ENCODE assay signal across 22 cellular contexts in the genomic region with DNA sequence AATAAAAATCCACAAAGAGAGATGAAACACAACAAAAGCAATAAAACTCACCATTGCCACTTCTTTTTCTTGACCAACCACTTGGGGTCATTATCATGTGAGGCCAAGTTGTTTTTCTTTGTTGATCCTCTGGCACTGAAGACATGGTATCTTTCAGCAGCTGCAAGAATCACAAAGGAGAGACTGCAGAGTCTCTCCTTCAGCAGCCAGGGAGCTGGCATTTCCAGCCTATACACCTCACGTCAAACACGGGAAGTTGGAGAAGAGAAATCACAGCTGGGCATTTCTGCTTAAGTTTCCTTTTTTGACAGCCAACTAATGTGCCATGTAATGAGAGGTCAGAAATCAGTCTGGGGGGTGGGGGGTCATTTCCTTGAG.
"Had no signal": no experiment of that assay in that cellular context is flagged by ENCODE, and none has a peak within 500 bp of the region (broad histone marks: within the 10 kb centered on the region; RNA-seq: fewer than 3 reads in every experiment).

No MANE protein-coding gene starts in this region.

- H3K9me3 Mint-ChIP-seq: dendritic cell treated with granulocyte-macrophage colony-stimulating factor and Interleukin-4, amounts not matched to agents 40 ng/mL and 50 ng/mL, for 4 days had no signal

- H2AFZ ChIP-seq: hepatocyte had no signal

- H3K4me3 ChIP-seq: adrenal gland, hepatocyte, ovary, psoas muscle, suprapubic skin, transverse colon, uterus had no signal

- H3K79me2 ChIP-seq: hepatocyte had no signal

- H3K27ac ChIP-seq: adrenal gland, epithelial cell of prostate, foreskin keratinocyte, hepatocyte, ovary, psoas muscle, suprapubic skin, transverse colon, uterus, WERI-Rb-1 had no signal

- H3K4me1 ChIP-seq: adrenal gland, psoas muscle, suprapubic skin, transverse colon, uterus had no signal

- DNase-seq: activated CD4-positive, alpha-beta T cell treated with anti-CD3 and anti-CD28 coated beads, Interleukin-2, amount 50 U/mL, for 4 hours; activated gamma-delta T cell; adrenal gland; cerebellar nuclear complex; effector memory CD4-positive, alpha-beta T cell; foreskin keratinocyte; midbrain; ovary; psoas muscle; right cardiac atrium; small intestine; stimulated activated CD4-positive, alpha-beta T cell treated with anti-CD3 and anti-CD28 coated beads, Interleukin-4, amount 100 ng/mL, for 1 hour; stimulated activated naive CD8-positive, alpha-beta T cell treated with anti-CD3 and anti-CD28 coated beads, Interleukin-15, amount 100 ng/mL, for 72 hours; transverse colon; uterus; WERI-Rb-1 had no signal

- H3K4me2 ChIP-seq: hepatocyte had no signal

- H3K27me3 ChIP-seq: adrenal gland, foreskin keratinocyte, hepatocyte, ovary, suprapubic skin, transverse colon, uterus had no signal

- H3K9me3 ChIP-seq: adrenal gland, ovary, suprapubic skin, transverse colon, uterus had no signal

- H3K27ac Mint-ChIP-seq: activated naive CD4-positive, alpha-beta T cell treated with anti-CD3 and anti-CD28 coated beads, Interleukin-2, amount 50 U/mL, for 72 hours; dendritic cell treated with granulocyte-macrophage colony-stimulating factor and Interleukin-4, amounts not matched to agents 40 ng/mL and 50 ng/mL, for 4 days had no signal

- H3K4me3 Mint-ChIP-seq: dendritic cell treated with granulocyte-macrophage colony-stimulating factor and Interleukin-4, amounts not matched to agents 40 ng/mL and 50 ng/mL, for 4 days; stimulated activated naive CD8-positive, alpha-beta T cell treated with anti-CD3 and anti-CD28 coated beads, Interleukin-15, amount 100 ng/mL, for 72 hours had no signal

- H3K36me3 ChIP-seq: adrenal gland, ovary, suprapubic skin, transverse colon, uterus had no signal

- ATAC-seq: activated naive CD4-positive, alpha-beta T cell treated with anti-CD3 and anti-CD28 coated beads, Interleukin-2, amount 50 U/mL, for 72 hours; foreskin keratinocyte; left lobe of liver; psoas muscle; right cardiac atrium; stimulated activated naive CD8-positive, alpha-beta T cell treated with anti-CD3 and anti-CD28 coated beads, Interleukin-15, amount 100 ng/mL, for 72 hours had no signal
